In genomic region chr9:42852133-42852532, GRCh38 we compare ENCODE assay signal across 1 cellular context.
TF ChIP-seq lines count a peak whose summit lies in the region.

No MANE protein-coding gene starts in this region.

TF ChIP-seq in HepG2, 621 proteins besides CTCF, POLR2A, EP300 and RAD21 (continued from another document and continues in another):
- TF ChIP-seq, protein P1, sequence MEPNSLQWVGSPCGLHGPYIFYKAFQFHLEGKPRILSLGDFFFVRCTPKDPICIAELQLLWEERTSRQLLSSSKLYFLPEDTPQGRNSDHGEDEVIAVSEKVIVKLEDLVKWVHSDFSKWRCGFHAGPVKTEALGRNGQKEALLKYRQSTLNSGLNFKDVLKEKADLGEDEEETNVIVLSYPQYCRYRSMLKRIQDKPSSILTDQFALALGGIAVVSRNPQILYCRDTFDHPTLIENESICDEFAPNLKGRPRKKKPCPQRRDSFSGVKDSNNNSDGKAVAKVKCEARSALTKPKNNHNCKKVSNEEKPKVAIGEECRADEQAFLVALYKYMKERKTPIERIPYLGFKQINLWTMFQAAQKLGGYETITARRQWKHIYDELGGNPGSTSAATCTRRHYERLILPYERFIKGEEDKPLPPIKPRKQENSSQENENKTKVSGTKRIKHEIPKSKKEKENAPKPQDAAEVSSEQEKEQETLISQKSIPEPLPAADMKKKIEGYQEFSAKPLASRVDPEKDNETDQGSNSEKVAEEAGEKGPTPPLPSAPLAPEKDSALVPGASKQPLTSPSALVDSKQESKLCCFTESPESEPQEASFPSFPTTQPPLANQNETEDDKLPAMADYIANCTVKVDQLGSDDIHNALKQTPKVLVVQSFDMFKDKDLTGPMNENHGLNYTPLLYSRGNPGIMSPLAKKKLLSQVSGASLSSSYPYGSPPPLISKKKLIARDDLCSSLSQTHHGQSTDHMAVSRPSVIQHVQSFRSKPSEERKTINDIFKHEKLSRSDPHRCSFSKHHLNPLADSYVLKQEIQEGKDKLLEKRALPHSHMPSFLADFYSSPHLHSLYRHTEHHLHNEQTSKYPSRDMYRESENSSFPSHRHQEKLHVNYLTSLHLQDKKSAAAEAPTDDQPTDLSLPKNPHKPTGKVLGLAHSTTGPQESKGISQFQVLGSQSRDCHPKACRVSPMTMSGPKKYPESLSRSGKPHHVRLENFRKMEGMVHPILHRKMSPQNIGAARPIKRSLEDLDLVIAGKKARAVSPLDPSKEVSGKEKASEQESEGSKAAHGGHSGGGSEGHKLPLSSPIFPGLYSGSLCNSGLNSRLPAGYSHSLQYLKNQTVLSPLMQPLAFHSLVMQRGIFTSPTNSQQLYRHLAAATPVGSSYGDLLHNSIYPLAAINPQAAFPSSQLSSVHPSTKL (CRISPR knock-in tag; IDR thresholded peaks at IDR 0.05): 0 out of 2 replicates have a peak, but pooled peaks have one; percentile 27
- TF ChIP-seq ZNF558 (CRISPR knock-in tag; IDR thresholded peaks at IDR 0.05; ENCODE audit: borderline replicate concordance) (no peak), ZNF788 (CRISPR knock-in tag; IDR thresholded peaks at IDR 0.05; ENCODE audit: borderline replicate concordance) (peak; percentile 41; the same call in 1 of the 2 replicates), HMGA1 (CRISPR knock-in tag; conservative IDR thresholded peaks at IDR 0.05) (no peak), NBN (conservative IDR thresholded peaks at IDR 0.05) (no peak), POLR2G (IDR thresholded peaks at IDR 0.05; ENCODE audit: low read depth, low read length) (peak; percentile 34), KAT8 (CRISPR knock-in tag; IDR thresholded peaks at IDR 0.05) (0 out of 2 replicates have a peak, but pooled peaks have one; percentile 18), ZNF589 (CRISPR knock-in tag; conservative IDR thresholded peaks at IDR 0.05) (0 out of 2 replicates have a peak, but pooled peaks have one; percentile 26), KLF9 (CRISPR knock-in tag; IDR thresholded peaks at IDR 0.05; ENCODE audit: low read depth) (no peak), RBM39 (IDR thresholded peaks at IDR 0.05; ENCODE audit: low read depth, low read length, poor library complexity, severe bottlenecking) (no peak), ZFY (CRISPR knock-in tag; IDR thresholded peaks at IDR 0.05) (peak; percentile 52), ZNF460 (CRISPR knock-in tag; IDR thresholded peaks at IDR 0.05; ENCODE audit: borderline replicate concordance) (peak; percentile 23; the same call in 1 of the 2 replicates), ELF1 (CRISPR knock-in tag; IDR thresholded peaks at IDR 0.05) (peak; percentile 40; the same call in 1 of the 2 replicates), SMAD9 (CRISPR knock-in tag; IDR thresholded peaks at IDR 0.05) (no peak), NONO (IDR thresholded peaks at IDR 0.05) (no peak), NONO (CRISPR knock-in tag; conservative IDR thresholded peaks at IDR 0.05) (peak; percentile 76), ZFX (CRISPR knock-in tag; IDR thresholded peaks at IDR 0.05; ENCODE audit: low read depth) (peak; percentile 41; the same call in 1 of the 2 replicates), ZKSCAN5 (CRISPR knock-in tag; IDR thresholded peaks at IDR 0.05) (no peak), ZNF691 (CRISPR knock-in tag; IDR thresholded peaks at IDR 0.05; ENCODE audit: borderline replicate concordance, low read depth) (peak; percentile 66; the same call in 1 of the 2 replicates), SNAPC2 (CRISPR knock-in tag; IDR thresholded peaks at IDR 0.05) (no peak), HNRNPK (IDR thresholded peaks at IDR 0.05; ENCODE audit: low read depth, low read length, poor library complexity, severe bottlenecking) (no peak), XBP1 (CRISPR knock-in tag; IDR thresholded peaks at IDR 0.05) (no peak), ZNF574 (CRISPR knock-in tag; IDR thresholded peaks at IDR 0.05) (peak; percentile 53), TARDBP (CRISPR knock-in tag; IDR thresholded peaks at IDR 0.05) (0 out of 2 replicates have a peak, but pooled peaks have one; percentile 24), ZNF556 (CRISPR knock-in tag; IDR thresholded peaks at IDR 0.05; ENCODE audit: borderline replicate concordance) (0 out of 2 replicates have a peak, but pooled peaks have one; percentile 37), ETV5 (CRISPR knock-in tag; IDR thresholded peaks at IDR 0.05; ENCODE audit: borderline replicate concordance) (peak; percentile 50; the same call in 1 of the 2 replicates), ZNF451 (CRISPR knock-in tag; IDR thresholded peaks at IDR 0.05) (0 out of 2 replicates have a peak, but pooled peaks have one; percentile 45), MXD3 (CRISPR knock-in tag; IDR thresholded peaks at IDR 0.05) (0 out of 2 replicates have a peak, but pooled peaks have one; percentile 39), SAP130 (CRISPR knock-in tag; IDR thresholded peaks at IDR 0.05; ENCODE audit: low read depth) (peak; percentile 40; the same call in 1 of the 2 replicates), ELF3 (CRISPR knock-in tag; IDR thresholded peaks at IDR 0.05) (peak; percentile 59; the same call in 1 of the 2 replicates), MTA1 (CRISPR knock-in tag; IDR thresholded peaks at IDR 0.05; ENCODE audit: borderline replicate concordance) (no peak), LCORL (IDR thresholded peaks at IDR 0.05) (no peak), LCORL (CRISPR knock-in tag; IDR thresholded peaks at IDR 0.05) (0 out of 2 replicates have a peak, but pooled peaks have one; percentile 17), HNRNPLL (IDR thresholded peaks at IDR 0.05; ENCODE audit: low read depth, low read length, poor library complexity, severe bottlenecking) (peak; percentile 44), POGZ (CRISPR knock-in tag; IDR thresholded peaks at IDR 0.05) (peak; percentile 40; the same call in 1 of the 2 replicates), MIER3 (CRISPR knock-in tag; IDR thresholded peaks at IDR 0.05; ENCODE audit: borderline replicate concordance) (no peak), KDM2A (CRISPR knock-in tag; IDR thresholded peaks at IDR 0.05; ENCODE audit: borderline replicate concordance, low read depth) (peak; percentile 45), ZNF337 (CRISPR knock-in tag; IDR thresholded peaks at IDR 0.05; ENCODE audit: borderline replicate concordance, low read depth) (no peak), ZNF770 (CRISPR knock-in tag; IDR thresholded peaks at IDR 0.05) (peak; percentile 70; the same call in 1 of the 2 replicates), HDAC1 (CRISPR knock-in tag; IDR thresholded peaks at IDR 0.05) (peak; percentile 25; the same call in 1 of the 2 replicates), ZNF468 (CRISPR knock-in tag; IDR thresholded peaks at IDR 0.05) (no peak), MAX (IDR thresholded peaks at IDR 0.05) (peak; percentile 67)
- TF ChIP-seq, protein P2, sequence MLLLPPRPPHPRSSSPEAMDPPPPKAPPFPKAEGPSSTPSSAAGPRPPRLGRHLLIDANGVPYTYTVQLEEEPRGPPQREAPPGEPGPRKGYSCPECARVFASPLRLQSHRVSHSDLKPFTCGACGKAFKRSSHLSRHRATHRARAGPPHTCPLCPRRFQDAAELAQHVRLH (CRISPR knock-in tag; IDR thresholded peaks at IDR 0.05; ENCODE audit: borderline replicate concordance, low read depth): no peak
- TF ChIP-seq, protein P3, sequence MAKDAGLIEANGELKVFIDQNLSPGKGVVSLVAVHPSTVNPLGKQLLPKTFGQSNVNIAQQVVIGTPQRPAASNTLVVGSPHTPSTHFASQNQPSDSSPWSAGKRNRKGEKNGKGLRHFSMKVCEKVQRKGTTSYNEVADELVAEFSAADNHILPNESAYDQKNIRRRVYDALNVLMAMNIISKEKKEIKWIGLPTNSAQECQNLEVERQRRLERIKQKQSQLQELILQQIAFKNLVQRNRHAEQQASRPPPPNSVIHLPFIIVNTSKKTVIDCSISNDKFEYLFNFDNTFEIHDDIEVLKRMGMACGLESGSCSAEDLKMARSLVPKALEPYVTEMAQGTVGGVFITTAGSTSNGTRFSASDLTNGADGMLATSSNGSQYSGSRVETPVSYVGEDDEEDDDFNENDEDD (CRISPR knock-in tag; IDR thresholded peaks at IDR 0.05; ENCODE audit: borderline replicate concordance): peak; percentile 71; the same call in 1 of the 2 replicates
- TF ChIP-seq, protein P4, sequence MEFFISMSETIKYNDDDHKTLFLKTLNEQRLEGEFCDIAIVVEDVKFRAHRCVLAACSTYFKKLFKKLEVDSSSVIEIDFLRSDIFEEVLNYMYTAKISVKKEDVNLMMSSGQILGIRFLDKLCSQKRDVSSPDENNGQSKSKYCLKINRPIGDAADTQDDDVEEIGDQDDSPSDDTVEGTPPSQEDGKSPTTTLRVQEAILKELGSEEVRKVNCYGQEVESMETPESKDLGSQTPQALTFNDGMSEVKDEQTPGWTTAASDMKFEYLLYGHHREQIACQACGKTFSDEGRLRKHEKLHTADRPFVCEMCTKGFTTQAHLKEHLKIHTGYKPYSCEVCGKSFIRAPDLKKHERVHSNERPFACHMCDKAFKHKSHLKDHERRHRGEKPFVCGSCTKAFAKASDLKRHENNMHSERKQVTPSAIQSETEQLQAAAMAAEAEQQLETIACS (CRISPR knock-in tag; IDR thresholded peaks at IDR 0.05): peak; percentile 90
- TF ChIP-seq, protein P5, sequence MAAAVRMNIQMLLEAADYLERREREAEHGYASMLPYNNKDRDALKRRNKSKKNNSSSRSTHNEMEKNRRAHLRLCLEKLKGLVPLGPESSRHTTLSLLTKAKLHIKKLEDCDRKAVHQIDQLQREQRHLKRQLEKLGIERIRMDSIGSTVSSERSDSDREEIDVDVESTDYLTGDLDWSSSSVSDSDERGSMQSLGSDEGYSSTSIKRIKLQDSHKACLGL (CRISPR knock-in tag; IDR thresholded peaks at IDR 0.05): 0 out of 2 replicates have a peak, but pooled peaks have one; percentile 24
- TF ChIP-seq, protein P6, sequence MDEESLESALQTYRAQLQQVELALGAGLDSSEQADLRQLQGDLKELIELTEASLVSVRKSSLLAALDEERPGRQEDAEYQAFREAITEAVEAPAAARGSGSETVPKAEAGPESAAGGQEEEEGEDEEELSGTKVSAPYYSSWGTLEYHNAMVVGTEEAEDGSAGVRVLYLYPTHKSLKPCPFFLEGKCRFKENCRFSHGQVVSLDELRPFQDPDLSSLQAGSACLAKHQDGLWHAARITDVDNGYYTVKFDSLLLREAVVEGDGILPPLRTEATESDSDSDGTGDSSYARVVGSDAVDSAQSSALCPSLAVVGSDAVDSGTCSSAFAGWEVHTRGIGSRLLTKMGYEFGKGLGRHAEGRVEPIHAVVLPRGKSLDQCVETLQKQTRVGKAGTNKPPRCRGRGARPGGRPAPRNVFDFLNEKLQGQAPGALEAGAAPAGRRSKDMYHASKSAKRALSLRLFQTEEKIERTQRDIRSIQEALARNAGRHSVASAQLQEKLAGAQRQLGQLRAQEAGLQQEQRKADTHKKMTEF (CRISPR knock-in tag; IDR thresholded peaks at IDR 0.05): 0 out of 2 replicates have a peak, but pooled peaks have one; percentile 36
